Comparison of ENCODE assay signal across 19 cellular contexts in the genomic region with DNA sequence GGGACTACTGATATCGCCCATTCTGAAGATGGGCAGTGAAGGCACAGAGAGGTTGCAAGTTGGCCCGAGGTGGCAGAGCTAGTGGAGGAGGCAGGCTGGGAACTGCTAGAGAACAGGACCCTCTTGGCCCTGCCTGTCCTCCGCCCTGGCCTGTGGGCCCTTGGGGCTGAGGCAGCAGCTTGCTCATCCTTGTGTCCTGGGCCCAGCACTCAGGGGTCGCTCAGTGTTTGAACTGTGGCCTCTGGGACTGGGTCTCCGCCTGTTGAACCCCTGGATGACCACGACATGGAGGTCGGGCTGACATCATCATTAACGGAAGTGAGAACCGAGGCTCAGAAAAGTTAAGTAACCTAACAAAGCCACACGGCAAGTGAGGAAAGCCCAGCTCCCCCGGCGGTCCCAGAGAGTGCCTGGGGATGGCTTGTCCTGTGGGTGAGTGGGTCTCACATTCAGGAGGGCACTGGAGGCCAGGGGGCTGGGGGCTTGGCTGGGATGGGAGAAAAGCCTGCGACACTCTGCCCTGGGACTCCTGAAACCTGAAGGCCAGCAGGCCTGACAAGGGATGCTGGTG. TPM values are rescaled to one million over a fixed set of nuclear protein-coding genes. Genes with fewer than 3 reads are reported as not detected.
DNase-seq lines count a peak whose midpoint lies in the region; ATAC-seq and TF ChIP-seq lines count a peak whose summit lies in the region.
"Had no signal": no experiment of that assay in that cellular context is flagged by ENCODE, and none has a peak within 500 bp of the region (broad histone marks: within the 10 kb centered on the region; RNA-seq: fewer than 3 reads in every experiment).

No MANE protein-coding gene starts in this region.

- no peak overlapping the region for H3K4me2 ChIP-seq in neuronal stem cell (ENCODE audit: insufficient read depth, low read length, poor library complexity, severe bottlenecking)
- H3K4me2 ChIP-seq: smooth muscle cell had no signal

- intact Hi-C loops in left ventricle myocardium superior (cut with micrococcal nuclease) = no loop called here
- intact Hi-C loops in upper lobe of right lung (cut with DNase I) = no loop called here

- H3K4me1 ChIP-seq in neuronal stem cell (ENCODE audit: control insufficient read depth in 2 of 2, insufficient read depth in 1 of 2, low read depth in 1 of 2, low read length in 2 of 2) (no peaks in the 10 kb centered on the region), upper lobe of right lung (no peaks in the 10 kb centered on the region)

- peak; percentile 34 for DNase-seq in left ventricle myocardium superior
- DNase-seq in neuronal stem cell (ENCODE audit: low spot score) = no peak
- DNase-seq in upper lobe of right lung = no peak
- no peak for DNase-seq in activated gamma-delta T cell (lab: John Stamatoyannopoulos, UW)
- no peak for DNase-seq in activated CD4-positive, alpha-beta T cell treated with anti-CD3 and anti-CD28 coated beads, Interleukin-2, amount 50 U/mL, for 4 hours
- DNase-seq in NCI-H1417 treated with DMSO at 0.1 percent for 48 hours (lab: John Stamatoyannopoulos, UW) = no peak
- DNase-seq: activated CD4-positive, alpha-beta T cell treated with anti-CD3 and anti-CD28 coated beads for 4 hours; COR-L47; effector CD4-positive, alpha-beta T cell; HFFc6; KBM-7; naive thymus-derived CD4-positive, alpha-beta T cell; NCI-H2029 treated with DMSO at 0.1 percent for 48 hours; NCI-H446 treated with DMSO at 0.1 percent for 48 hours; NK-92 treated with Interleukin-12 subunit alpha and Interleukin-12 subunit beta, amount 100 ng/mL, for 24 hours had no signal

- no peak overlapping the region for H3K4me3 ChIP-seq in neuronal stem cell (ENCODE audit: low read length in 2 of 2)
- H3K4me3 ChIP-seq in upper lobe of right lung = peak overlapping the region; percentile 43
- H3K4me3 ChIP-seq: cardiac muscle cell, smooth muscle cell had no signal

- no peak overlapping the region for H3K18ac ChIP-seq in neuronal stem cell (ENCODE audit: low read length)

- H3K9me3 ChIP-seq in neuronal stem cell (replicated peaks in 1 of 2; ENCODE audit: control insufficient read depth in 2 of 2, insufficient read depth in 1 of 2, low read depth in 1 of 2, low read length in 2 of 2) (peaks cover 0 to 2% of the 10 kb centered on the region in 2 donors), upper lobe of right lung (no peaks in the 10 kb centered on the region)

- no peak overlapping the region for H4K91ac ChIP-seq in neuronal stem cell (ENCODE audit: low read depth, low read length, poor library complexity)

- H3K27me3 ChIP-seq in neuronal stem cell (ENCODE audit: control insufficient read depth in 3 of 3, insufficient read depth in 3 of 3, low read depth in 1 of 3, low read length in 3 of 3) (no peaks in the 10 kb centered on the region), upper lobe of right lung (no peaks in the 10 kb centered on the region)
- H3K27me3 ChIP-seq: cardiac muscle cell had no signal

- H3K23ac ChIP-seq in neuronal stem cell (ENCODE audit: low read depth, low read length, poor library complexity) = peak overlapping the region; percentile 73

- no peak overlapping the region for H3K4ac ChIP-seq in neuronal stem cell (ENCODE audit: low read length)

- H3K27ac ChIP-seq in angular gyrus (ENCODE audit: low read depth, low read length) (peak overlapping the region; percentile 89), neuronal stem cell (replicated peaks; ENCODE audit: low read length) (no peak overlapping the region), upper lobe of right lung (peak overlapping the region; percentile 75)
- H3K27ac ChIP-seq: cardiac muscle cell had no signal

- no CpG with 5 or more reads among the region's 13 CpGs for WGBS in neuronal stem cell (ENCODE audit: extremely low coverage in 2 of 2, insufficient read length in 2 of 2, insufficient replicate concordance in 1 of 2), 2 donors

- H3K36me3 ChIP-seq in neuronal stem cell (replicated peaks in 1 of 2; ENCODE audit: control insufficient read depth in 2 of 2, insufficient read depth in 2 of 2, low read length in 2 of 2) = peaks cover 0 to 5% of the 10 kb centered on the region in 2 donors
- no peaks in the 10 kb centered on the region for H3K36me3 ChIP-seq in upper lobe of right lung
- H3K36me3 ChIP-seq: cardiac muscle cell had no signal

- no peak for TF ChIP-seq CTCF in upper lobe of right lung (IDR thresholded peaks at IDR 0.05)

- peak overlapping the region; percentile 39 for H2AFZ ChIP-seq in neuronal stem cell (ENCODE audit: low read length)

- H3K9ac ChIP-seq in neuronal stem cell (ENCODE audit: low read depth, low read length, poor library complexity) = peak overlapping the region; percentile 12

- no peak overlapping the region for H4K8ac ChIP-seq in neuronal stem cell (ENCODE audit: low read depth, low read length)

- ATAC-seq in left ventricle myocardium superior = no peak
- no peak for ATAC-seq in upper lobe of right lung
- ATAC-seq: activated T-helper 17 cell treated with anti-CD3 and anti-CD28 coated beads, Interleukin-2, amount 50 U/mL, for 72 hours; naive thymus-derived CD4-positive, alpha-beta T cell had no signal

- H2BK12ac ChIP-seq in neuronal stem cell (ENCODE audit: low read length) = no peak overlapping the region

- H3K79me1 ChIP-seq in neuronal stem cell (ENCODE audit: low read depth, low read length) = no peaks in the 10 kb centered on the region

- no peak overlapping the region for H2AK5ac ChIP-seq in neuronal stem cell (ENCODE audit: low read depth, low read length)

- H2BK120ac ChIP-seq in neuronal stem cell (ENCODE audit: low read depth, low read length) = peak overlapping the region; percentile 16

- no peak overlapping the region for H3K14ac ChIP-seq in neuronal stem cell (ENCODE audit: low read length)

- H2BK15ac ChIP-seq in neuronal stem cell (ENCODE audit: low read length) = no peak overlapping the region

- peak overlapping the region; percentile 82 for H2BK5ac ChIP-seq in neuronal stem cell (ENCODE audit: low read length)

RNA-seq across cellular contexts. Expression of a gene that starts 23.0 kb away (rescaled TPM):
- 135 TPM for total RNA-seq in left ventricle myocardium superior
- polyA plus RNA-seq in neuronal stem cell (2013, experiment 1 of 2) = 115 TPM
- polyA plus RNA-seq in neuronal stem cell (2013, experiment 2 of 2) = 115 TPM
- 161 TPM for total RNA-seq in upper lobe of right lung

RNA-seq across cellular contexts. Expression of a gene that starts 33.7 kb away (rescaled TPM):
- total RNA-seq in left ventricle myocardium superior = 3.5 TPM
- 5.8 TPM for polyA plus RNA-seq in neuronal stem cell (2013, experiment 1 of 2)
- polyA plus RNA-seq in neuronal stem cell (2013, experiment 2 of 2) = 5.8 TPM
- 4.6 TPM for total RNA-seq in upper lobe of right lung
- total RNA-seq: naive thymus-derived CD4-positive, alpha-beta T cell had no signal
- polyA plus RNA-seq: naive thymus-derived CD4-positive, alpha-beta T cell had no signal

RNA-seq across cellular contexts. Expression of a gene that starts 48.4 kb away (rescaled TPM):
- total RNA-seq in left ventricle myocardium superior (not detected), upper lobe of right lung (0.52 TPM)
- 5.5 TPM for polyA plus RNA-seq in neuronal stem cell (2013, experiment 1 of 2)
- 5.3 TPM for polyA plus RNA-seq in neuronal stem cell (2013, experiment 2 of 2)
- polyA plus RNA-seq: naive thymus-derived CD4-positive, alpha-beta T cell; smooth muscle cell had no signal

RNA-seq across cellular contexts. Expression of a gene that starts 50.9 kb away (rescaled TPM):
- 261 TPM for total RNA-seq in left ventricle myocardium superior
- 22.0 TPM for polyA plus RNA-seq in neuronal stem cell (2013, experiment 1 of 2)
- 19.8 TPM for polyA plus RNA-seq in neuronal stem cell (2013, experiment 2 of 2)
- total RNA-seq in upper lobe of right lung = 62.5 TPM
